ENCODE assay signal across 8 cellular contexts in genomic region chr16:67561824-67562525, GRCh38. TPM values are rescaled to one million over a fixed set of nuclear protein-coding genes. Genes with fewer than 3 reads are reported as not detected.
DNase-seq lines count a peak whose midpoint lies in the region; TF ChIP-seq lines count a peak whose summit lies in the region.

No MANE protein-coding gene starts in this region.

- peak overlapping the region; percentile 95 for H3K4me2 ChIP-seq in osteoblast (ENCODE audit: insufficient read depth, low read length)

- H3K9me3 ChIP-seq in SK-N-MC (ENCODE audit: low read depth, low read length) (no peaks in the 10 kb centered on the region), osteoblast (ENCODE audit: low read depth, low read length) (no peaks in the 10 kb centered on the region), testis (no peaks in the 10 kb centered on the region)

- peak; percentile 18 for TF ChIP-seq POLR2A in testis (IDR thresholded peaks at IDR 0.05)

- 0% methylated on average over 74 of the region's 76 CpGs; no CpG with 5 or more reads in 1 of the 2 donors for WGBS in testis, 2 donors

- H3K36me3 Mint-ChIP-seq in HFFc6 (ENCODE audit: low read depth): 0 out of 2 replicates have a peak, but pooled peaks cover 4% of the 10 kb centered on the region
- peaks cover 4% of the 10 kb centered on the region for H3K36me3 Mint-ChIP-seq in activated naive CD4-positive, alpha-beta T cell treated with anti-CD3 and anti-CD28 coated beads, Interleukin-2, amount 50 U/mL, for 24 hours
- no peaks in the 10 kb centered on the region for H3K36me3 Mint-ChIP-seq in glutamatergic neuron (ENCODE audit: unreplicated experiment)

- peak overlapping the region; percentile 95 for H2AFZ ChIP-seq in osteoblast (ENCODE audit: low read length)

- intact Hi-C loops in testis (cut with DNase I; ENCODE audit: low total_unique reads): no loop called here

- H3K27me3 ChIP-seq in osteoblast (ENCODE audit: insufficient read depth, low read length): no peaks in the 10 kb centered on the region
- H3K27me3 ChIP-seq in testis: no peaks in the 10 kb centered on the region

- H4K20me1 ChIP-seq in osteoblast (ENCODE audit: insufficient read depth, low read length): peaks cover 22% of the 10 kb centered on the region

- peaks cover 40% of the 10 kb centered on the region for H3K79me2 ChIP-seq in osteoblast (ENCODE audit: insufficient read depth, low read length)

- DNase-seq in HFFc6 (peak; percentile 95), MV-4-11 (lab: John Stamatoyannopoulos, UW) (peak; percentile 98), SK-N-MC (ENCODE audit: low read depth, low spot score) (no peak), glutamatergic neuron (peak; percentile 96), osteoblast (ENCODE audit: insufficient read length, low spot score, missing footprints) (peak; percentile 99), testis (peak; percentile 96)

- peak overlapping the region; percentile 80 for H3K9ac ChIP-seq in SK-N-MC (ENCODE audit: insufficient read length)

- peak overlapping the region; percentile 90 for H3K4me3 Mint-ChIP-seq in HFFc6
- H3K4me3 Mint-ChIP-seq in activated naive CD4-positive, alpha-beta T cell treated with anti-CD3 and anti-CD28 coated beads, Interleukin-2, amount 50 U/mL, for 24 hours: peak overlapping the region; percentile 88
- peak overlapping the region; percentile 85 for H3K4me3 Mint-ChIP-seq in glutamatergic neuron (ENCODE audit: unreplicated experiment)

- H3K27ac Mint-ChIP-seq in HFFc6 (peak overlapping the region; percentile 87), glutamatergic neuron (ENCODE audit: unreplicated experiment) (peak overlapping the region; percentile 85)
- H3K27ac Mint-ChIP-seq in activated naive CD4-positive, alpha-beta T cell treated with anti-CD3 and anti-CD28 coated beads, Interleukin-2, amount 50 U/mL, for 24 hours: peak overlapping the region; percentile 87

- H3K4me3 ChIP-seq in GM08714 (ENCODE audit: low read length) (peak overlapping the region; percentile 99), SK-N-MC (peak overlapping the region; percentile 81), osteoblast (ENCODE audit: insufficient read depth, low read length) (peak overlapping the region; percentile 86), testis (peak overlapping the region; percentile 91 to 99)

- H3K4me1 ChIP-seq in osteoblast (ENCODE audit: insufficient read depth, low read length): peaks cover 19% of the 10 kb centered on the region
- H3K4me1 ChIP-seq in testis: peaks cover 15% of the 10 kb centered on the region

- H3K27ac ChIP-seq in SK-N-MC: peak overlapping the region; percentile 92
- H3K27ac ChIP-seq in osteoblast (ENCODE audit: low read depth, low read length): peak overlapping the region; percentile 71
- peak overlapping the region; percentile 66 to 99 for H3K27ac ChIP-seq in testis

- H3K36me3 ChIP-seq in SK-N-MC (ENCODE audit: insufficient read depth, low read length) (no peaks in the 10 kb centered on the region), osteoblast (ENCODE audit: insufficient read depth, low read length) (no peaks in the 10 kb centered on the region), testis (ENCODE audit: low read depth, missing control alignments) (no peaks in the 10 kb centered on the region)

- peaks cover 28% of the 10 kb centered on the region for H3K4me1 Mint-ChIP-seq in HFFc6 (ENCODE audit: low read depth)
- H3K4me1 Mint-ChIP-seq in activated naive CD4-positive, alpha-beta T cell treated with anti-CD3 and anti-CD28 coated beads, Interleukin-2, amount 50 U/mL, for 24 hours: peaks cover 43% of the 10 kb centered on the region
- peaks cover 22% of the 10 kb centered on the region for H3K4me1 Mint-ChIP-seq in glutamatergic neuron (ENCODE audit: low read depth, unreplicated experiment)

- no peak for TF ChIP-seq CTCF in HFFc6 (IDR thresholded peaks at IDR 0.05)
- no peak for TF ChIP-seq CTCF in glutamatergic neuron (IDR thresholded peaks at IDR 0.05; ENCODE audit: partially characterized antibody, unreplicated experiment)
- TF ChIP-seq CTCF in osteoblast (IDR thresholded peaks at IDR 0.05; ENCODE audit: extremely low read depth, low read depth, low read length): no peak
- no peak for TF ChIP-seq CTCF in testis (IDR thresholded peaks at IDR 0.05)

- H3K27me3 Mint-ChIP-seq in HFFc6 (ENCODE audit: insufficient read depth): no peaks in the 10 kb centered on the region
- no peaks in the 10 kb centered on the region for H3K27me3 Mint-ChIP-seq in activated naive CD4-positive, alpha-beta T cell treated with anti-CD3 and anti-CD28 coated beads, Interleukin-2, amount 50 U/mL, for 24 hours
- peaks cover 4% of the 10 kb centered on the region for H3K27me3 Mint-ChIP-seq in glutamatergic neuron (ENCODE audit: unreplicated experiment)

- H3K9me3 Mint-ChIP-seq in HFFc6: no peaks in the 10 kb centered on the region
- H3K9me3 Mint-ChIP-seq in activated naive CD4-positive, alpha-beta T cell treated with anti-CD3 and anti-CD28 coated beads, Interleukin-2, amount 50 U/mL, for 24 hours: no peaks in the 10 kb centered on the region
- H3K9me3 Mint-ChIP-seq in glutamatergic neuron (ENCODE audit: unreplicated experiment): peaks cover 7% of the 10 kb centered on the region

RNA-seq across cellular contexts. Expression of gene CTCF, which starts 0.4 kb away (rescaled TPM):
- 10 to 100 TPM; 22.6 to 31.1 (median 29.4) TPM for total RNA-seq in HFFc6 (2021; fragmentation: NEBNext Ultra II Directional; extraction: Animal tissue kit (Norgen Biotek cat#: 25700))
- total RNA-seq in glutamatergic neuron (ENCODE audit: unreplicated experiment): 42.8 TPM
- total RNA-seq in osteoblast: 29.3 and 31.8 TPM in 2 replicates
- 10 to 100 TPM; 45.5 to 47.0 TPM for total RNA-seq in testis
- polyA plus RNA-seq in testis (ENCODE audit: insufficient read depth, low read depth, low replicate concordance): 25.9 TPM

RNA-seq across cellular contexts. Expression of gene RIPOR1, which starts 33.3 kb away (rescaled TPM):
- total RNA-seq in HFFc6 (2021; fragmentation: NEBNext Ultra II Directional; extraction: Animal tissue kit (Norgen Biotek cat#: 25700)): 100 to 1,000 TPM in 1 of 6 experiments, 10 to 100 TPM in 5; 72.2 to 101 (median 82.9) TPM
- 191 TPM for total RNA-seq in glutamatergic neuron (ENCODE audit: unreplicated experiment)
- 36.6 and 38.0 TPM in 2 replicates for total RNA-seq in osteoblast
- 100 to 1,000 TPM in 1 of 2 donors, 10 to 100 TPM in 1; 79.4 to 109 TPM for total RNA-seq in testis
- 36.1 TPM for polyA plus RNA-seq in testis (ENCODE audit: insufficient read depth, low read depth, low replicate concordance)
